Comparison of ENCODE assay signal across 29 cellular contexts in the genomic region with DNA sequence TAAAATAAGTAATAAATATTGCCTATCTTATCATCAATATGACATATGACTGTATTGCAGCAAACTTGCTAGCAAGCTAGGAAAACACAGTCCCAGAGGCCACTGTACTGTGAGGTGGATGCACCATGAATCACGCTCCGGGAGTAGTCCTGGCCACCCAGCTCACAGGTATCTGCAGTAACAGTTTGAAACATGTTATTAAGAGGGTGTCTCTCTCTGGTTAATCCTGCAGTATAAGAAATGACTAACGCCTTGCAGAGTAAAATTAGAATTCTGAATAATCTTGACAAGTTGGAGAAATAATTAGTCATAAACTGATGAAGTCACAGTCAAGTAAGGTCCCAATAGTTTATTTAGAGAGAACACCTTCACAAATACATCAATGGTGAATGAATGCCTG. TPM values are rescaled to one million over a fixed set of nuclear protein-coding genes. Genes with fewer than 3 reads are reported as not detected.
DNase-seq lines count a peak whose midpoint lies in the region; ATAC-seq and TF ChIP-seq lines count a peak whose summit lies in the region.
"Had no signal": no experiment of that assay in that cellular context is flagged by ENCODE, and none has a peak within 500 bp of the region (broad histone marks: within the 10 kb centered on the region; RNA-seq: fewer than 3 reads in every experiment).

No MANE protein-coding gene starts in this region.

- H3K27ac ChIP-seq in endodermal cell (ENCODE audit: low read depth, low read length), result no peak overlapping the region
- H3K27ac ChIP-seq: 22Rv1, cardiac muscle cell, colonic mucosa, gastroesophageal sphincter, HL-60, vagina had no signal

- H3K9ac ChIP-seq in endodermal cell (ENCODE audit: extremely low read depth, low read length, poor library complexity, severe bottlenecking), result no peak overlapping the region

- H3K36me3 Mint-ChIP-seq in endodermal cell (ENCODE audit: low read depth), result no peaks in the 10 kb centered on the region
- H3K36me3 Mint-ChIP-seq: CD4-positive, CD25-positive, alpha-beta regulatory T cell; immature natural killer cell; mesothelial cell of epicardium; naive B cell; T-cell had no signal

- no peak overlapping the region for H3K27ac Mint-ChIP-seq in stimulated activated naive CD8-positive, alpha-beta T cell treated with anti-CD3 and anti-CD28 coated beads, Interleukin-15, amount 100 ng/mL, for 72 hours
- no peak overlapping the region for H3K27ac Mint-ChIP-seq in endodermal cell
- H3K27ac Mint-ChIP-seq: activated B cell treated with CpG ODN at 0.5 μM for 24 hours; CD4-positive, CD25-positive, alpha-beta regulatory T cell; effector memory CD8-positive, alpha-beta T cell; immature natural killer cell; mesothelial cell of epicardium; naive B cell; progenitor cell of endocrine pancreas; stimulated activated naive CD8-positive, alpha-beta T cell treated with anti-CD3 and anti-CD28 coated beads, Interleukin-15, Interleukin-2, amounts not matched to agents 100 ng/mL and 50 ng/mL, for 24 hours; T-cell had no signal

- no peaks in the 10 kb centered on the region for H3K9me3 Mint-ChIP-seq in stimulated activated naive CD8-positive, alpha-beta T cell treated with anti-CD3 and anti-CD28 coated beads, Interleukin-15, amount 100 ng/mL, for 72 hours
- H3K9me3 Mint-ChIP-seq in endodermal cell, result no peaks in the 10 kb centered on the region
- H3K9me3 Mint-ChIP-seq: activated B cell treated with CpG ODN at 0.5 μM for 24 hours; effector memory CD8-positive, alpha-beta T cell; immature natural killer cell; mesothelial cell of epicardium; stimulated activated naive CD8-positive, alpha-beta T cell treated with anti-CD3 and anti-CD28 coated beads, Interleukin-15, Interleukin-2, amounts not matched to agents 100 ng/mL and 50 ng/mL, for 24 hours; T-cell had no signal

- H3K4me1 Mint-ChIP-seq in stimulated activated naive CD8-positive, alpha-beta T cell treated with anti-CD3 and anti-CD28 coated beads, Interleukin-15, amount 100 ng/mL, for 72 hours, result no peaks in the 10 kb centered on the region
- H3K4me1 Mint-ChIP-seq in endodermal cell, result peaks cover 6% of the 10 kb centered on the region
- H3K4me1 Mint-ChIP-seq: activated B cell treated with CpG ODN at 0.5 μM for 24 hours; CD4-positive, CD25-positive, alpha-beta regulatory T cell; immature natural killer cell; naive B cell; T-cell had no signal

- 91 to 96% methylated on average over 3 of the region's 3 CpGs for WGBS in endodermal cell (ENCODE audit: insufficient coverage in 1 of 2, insufficient read length in 1 of 2), 2 experiments

- no peaks in the 10 kb centered on the region for H3K27me3 Mint-ChIP-seq in stimulated activated naive CD8-positive, alpha-beta T cell treated with anti-CD3 and anti-CD28 coated beads, Interleukin-15, amount 100 ng/mL, for 72 hours
- H3K27me3 Mint-ChIP-seq in endodermal cell (ENCODE audit: insufficient read depth), result peaks cover 4% of the 10 kb centered on the region
- H3K27me3 Mint-ChIP-seq: activated B cell treated with CpG ODN at 0.5 μM for 24 hours; effector memory CD8-positive, alpha-beta T cell; naive B cell; progenitor cell of endocrine pancreas; stimulated activated naive CD8-positive, alpha-beta T cell treated with anti-CD3 and anti-CD28 coated beads, Interleukin-15, Interleukin-2, amounts not matched to agents 100 ng/mL and 50 ng/mL, for 24 hours; T-cell had no signal

- H3K4me3 ChIP-seq in retinal pigment epithelial cell (ENCODE audit: low read length) (no peak overlapping the region), endodermal cell (ENCODE audit: low read length) (no peak overlapping the region)
- H3K4me3 ChIP-seq: cardiac muscle cell, colonic mucosa, gastroesophageal sphincter, vagina had no signal

- TF ChIP-seq CTCF in retinal pigment epithelial cell (conservative IDR thresholded peaks at IDR 0.05; ENCODE audit: low read depth, low read length) (no peak), endodermal cell (conservative IDR thresholded peaks at IDR 0.05) (no peak)

- H3K27me3 ChIP-seq in endodermal cell (ENCODE audit: control insufficient read depth, insufficient read depth, low read length, poor library complexity, severe bottlenecking), result no peaks in the 10 kb centered on the region
- H3K27me3 ChIP-seq: colonic mucosa, gastroesophageal sphincter, vagina had no signal

- DNase-seq in activated CD4-positive, CD25-positive, alpha-beta regulatory T cell treated with anti-CD3 and anti-CD28 coated beads, Interleukin-2, amount 50 U/mL, for 72 hours, result no peak
- DNase-seq in stimulated activated naive CD8-positive, alpha-beta T cell treated with anti-CD3 and anti-CD28 coated beads, Interleukin-15, Interleukin-2, amounts not matched to agents 100 U/mL and 50 U/mL, for 24 hours, result no peak
- DNase-seq in stimulated activated naive CD8-positive, alpha-beta T cell treated with anti-CD3 and anti-CD28 coated beads, Interleukin-15, amount 100 ng/mL, for 72 hours, result no peak
- peak; percentile 2 for DNase-seq in retinal pigment epithelial cell (ENCODE audit: low read depth)
- DNase-seq in SIG-M5 treated with dmso at 0.1 percent for 504 hours (lab: John Stamatoyannopoulos, UW; ENCODE audit: unreplicated experiment), result no peak
- no peak for DNase-seq in endodermal cell
- DNase-seq: activated B cell treated with CpG ODN at 0.5 μM for 24 hours; activated naive CD4-positive, alpha-beta T cell treated with anti-CD3 and anti-CD28 coated beads, Interleukin-2, amount 50 U/mL, for 16 hours; CD4-positive, CD25-positive, alpha-beta regulatory T cell; colonic mucosa; effector memory CD8-positive, alpha-beta T cell; immature natural killer cell; naive B cell; NCI-H1417 treated with DMSO at 0.1 percent for 48 hours; NCI-H2081; NCI-H748 treated with DMSO at 0.1 percent for 48 hours; T-cell had no signal

- no peaks in the 10 kb centered on the region for H3K36me3 ChIP-seq in endodermal cell (ENCODE audit: control insufficient read depth, insufficient read depth, low read length)
- H3K36me3 ChIP-seq: cardiac muscle cell, colonic mucosa, gastroesophageal sphincter, vagina had no signal

- no peak overlapping the region for H3K4me3 Mint-ChIP-seq in stimulated activated naive CD8-positive, alpha-beta T cell treated with anti-CD3 and anti-CD28 coated beads, Interleukin-15, amount 100 ng/mL, for 72 hours
- no peak overlapping the region for H3K4me3 Mint-ChIP-seq in endodermal cell
- H3K4me3 Mint-ChIP-seq: activated B cell treated with CpG ODN at 0.5 μM for 24 hours; CD4-positive, CD25-positive, alpha-beta regulatory T cell; effector memory CD8-positive, alpha-beta T cell; immature natural killer cell; mesothelial cell of epicardium; naive B cell; stimulated activated naive CD8-positive, alpha-beta T cell treated with anti-CD3 and anti-CD28 coated beads, Interleukin-15, Interleukin-2, amounts not matched to agents 100 ng/mL and 50 ng/mL, for 24 hours; T-cell had no signal

- peaks cover 6% of the 10 kb centered on the region for H3K4me1 ChIP-seq in endodermal cell (ENCODE audit: control insufficient read depth, insufficient read depth, low read length)
- H3K4me1 ChIP-seq: colonic mucosa had no signal

- no peaks in the 10 kb centered on the region for H3K9me3 ChIP-seq in endodermal cell (ENCODE audit: control insufficient read depth, low read length)
- H3K9me3 ChIP-seq: colonic mucosa, gastroesophageal sphincter, vagina had no signal

- peak; percentile 96 to 98 for ATAC-seq in activated CD4-positive, CD25-positive, alpha-beta regulatory T cell treated with anti-CD3 and anti-CD28 coated beads, Interleukin-2, amount 50 U/mL, for 24 hours
- peak; percentile 72 for ATAC-seq in stimulated activated naive CD8-positive, alpha-beta T cell treated with anti-CD3 and anti-CD28 coated beads, Interleukin-15, Interleukin-2, amounts not matched to agents 100 U/mL and 50 U/mL, for 24 hours
- ATAC-seq in stimulated activated naive CD8-positive, alpha-beta T cell treated with anti-CD3 and anti-CD28 coated beads, Interleukin-15, amount 100 ng/mL, for 72 hours, result no peak
- ATAC-seq in HG02678 (IDR thresholded peaks at IDR 0.05; ENCODE audit: unreplicated experiment), result no peak
- ATAC-seq: effector memory CD8-positive, alpha-beta T cell; gastroesophageal sphincter; HCT116; T-cell had no signal

RNA-seq across cellular contexts. Expression of gene DPT, which starts 34.0 kb away (rescaled TPM):
- total RNA-seq in endodermal cell, result not detected
- polyA plus RNA-seq in endodermal cell (2013, experiment 1 of 2), result not detected
- not detected for polyA plus RNA-seq in endodermal cell (2013, experiment 2 of 2)
- total RNA-seq: activated B cell treated with CpG ODN at 0.5 μM for 24 hours; cardiac muscle cell; CD4-positive, CD25-positive, alpha-beta regulatory T cell; progenitor cell of endocrine pancreas; SK-MEL-5; T-cell had no signal
- polyA plus RNA-seq: cardiac muscle cell; CD4-positive, CD25-positive, alpha-beta regulatory T cell; immature natural killer cell had no signal

Comparison
In these comparisons a context has a peak if more than half of its experiments do, and no peak if none do; other contexts are left out.
1. ATAC-seq: peak in activated CD4-positive, CD25-positive, alpha-beta regulatory T cell treated with anti-CD3 and anti-CD28 coated beads, Interleukin-2, amount 50 U/mL, for 24 hours (2 of 2) and stimulated activated naive CD8-positive, alpha-beta T cell treated with anti-CD3 and anti-CD28 coated beads, Interleukin-15, Interleukin-2, amounts not matched to agents 100 U/mL and 50 U/mL, for 24 hours (single experiment); none in stimulated activated naive CD8-positive, alpha-beta T cell treated with anti-CD3 and anti-CD28 coated beads, Interleukin-15, amount 100 ng/mL, for 72 hours (single experiment) and HG02678 (single experiment).